In genomic region chr7:134932707-134933370, GRCh38 we compare ENCODE assay signal across 9 cellular contexts. TPM values are rescaled to one million over a fixed set of nuclear protein-coding genes. Genes with fewer than 3 reads are reported as not detected.
A peak's percentile ranks its signal among the peaks of the same experiment; 100 is the strongest.
DNase-seq lines count a peak whose midpoint lies in the region; ATAC-seq, FAIRE-seq and TF ChIP-seq lines count a peak whose summit lies in the region.
"Had no signal": no experiment of that assay in that cellular context is flagged by ENCODE, and none has a peak within 500 bp of the region (broad histone marks: within the 10 kb centered on the region; RNA-seq: fewer than 3 reads in every experiment).

No MANE protein-coding gene starts in this region.

- H3K4me3 ChIP-seq in pancreas, result no peak overlapping the region

- peak; percentile 54 for ATAC-seq in GM21528 (IDR thresholded peaks at IDR 0.05; ENCODE audit: low FRiP score, unreplicated experiment)
- no peak for ATAC-seq in activated naive CD4-positive, alpha-beta T cell treated with anti-CD3 and anti-CD28 coated beads, Interleukin-2, amount 50 U/mL, for 72 hours
- ATAC-seq in HG02970 (IDR thresholded peaks at IDR 0.05; ENCODE audit: low FRiP score, unreplicated experiment), result no peak
- no peak for ATAC-seq in pancreas

- H3K9me3 Mint-ChIP-seq in activated naive CD4-positive, alpha-beta T cell treated with anti-CD3 and anti-CD28 coated beads, Interleukin-2, amount 50 U/mL, for 72 hours, result peaks cover 4 to 14% of the 10 kb centered on the region in 2 donors
- H3K9me3 Mint-ChIP-seq in mesothelial cell of epicardium (peaks cover 10% of the 10 kb centered on the region), nephron progenitor cell (no peaks in the 10 kb centered on the region)

- H3K27me3 ChIP-seq in pancreas, result no peaks in the 10 kb centered on the region

- H3K36me3 Mint-ChIP-seq in activated naive CD4-positive, alpha-beta T cell treated with anti-CD3 and anti-CD28 coated beads, Interleukin-2, amount 50 U/mL, for 72 hours, result peaks cover 4 to 16% of the 10 kb centered on the region in 2 donors
- H3K36me3 Mint-ChIP-seq in mesothelial cell of epicardium (peaks cover 71% of the 10 kb centered on the region), nephron progenitor cell (ENCODE audit: low read depth) (peaks cover 73% of the 10 kb centered on the region)

- no peak overlapping the region for H3K27ac ChIP-seq in pancreas

- DNase-seq in Daoy (ENCODE audit: low read depth), result peak; percentile 13
- DNase-seq in activated naive CD4-positive, alpha-beta T cell treated with anti-CD3 and anti-CD28 coated beads, Interleukin-2, amount 50 U/mL, for 72 hours (ENCODE audit: low spot score in 2 of 2), result no peak
- DNase-seq in mesothelial cell of epicardium (ENCODE audit: low spot score in 2 of 2, unreplicated experiment in 2 of 2), result no peak
- no peak for DNase-seq in nephron progenitor cell
- DNase-seq in stimulated activated CD4-positive, alpha-beta T cell treated with anti-CD3 and anti-CD28 coated beads, Interleukin-2, amount 100 ng/mL, for 48 hours, result no peak
- no peak for DNase-seq in pancreas

- no peak for TF ChIP-seq CTCF in mesothelial cell of epicardium (IDR thresholded peaks at IDR 0.05; ENCODE audit: unreplicated experiment)
- no peak for TF ChIP-seq CTCF in nephron progenitor cell (IDR thresholded peaks at IDR 0.05)
- no peak for TF ChIP-seq CTCF in pancreas (IDR thresholded peaks at IDR 0.05)

- H3K36me3 ChIP-seq in pancreas, result no peaks in the 10 kb centered on the region

- no peaks in the 10 kb centered on the region for H3K9me3 ChIP-seq in pancreas

- WGBS in pancreas, 2 donors, result 81 to 83% methylated on average over 17 of the region's 17 CpGs

- intact Hi-C loops in pancreas (cut with DNase I), result no loop called here

- H3K4me1 Mint-ChIP-seq in mesothelial cell of epicardium (peaks cover 13% of the 10 kb centered on the region), nephron progenitor cell (peaks cover 15% of the 10 kb centered on the region)

- no peak overlapping the region for H3K4me3 Mint-ChIP-seq in mesothelial cell of epicardium
- no peak overlapping the region for H3K4me3 Mint-ChIP-seq in nephron progenitor cell

- H3K27ac Mint-ChIP-seq in activated naive CD4-positive, alpha-beta T cell treated with anti-CD3 and anti-CD28 coated beads, Interleukin-2, amount 50 U/mL, for 72 hours, result peak overlapping the region; percentile 62 to 84
- peak overlapping the region; percentile 3 for H3K27ac Mint-ChIP-seq in mesothelial cell of epicardium
- no peak overlapping the region for H3K27ac Mint-ChIP-seq in nephron progenitor cell

- no peak for FAIRE-seq in pancreas (lab: Jason Lieb, UNC)
- FAIRE-seq: endothelial cell of umbilical vein had no signal

- H3K4me1 ChIP-seq in pancreas, result peaks cover 0 to 8% (median 7%) of the 10 kb centered on the region in 3 donors

- no peaks in the 10 kb centered on the region for H3K27me3 Mint-ChIP-seq in mesothelial cell of epicardium (ENCODE audit: low read depth)
- no peaks in the 10 kb centered on the region for H3K27me3 Mint-ChIP-seq in nephron progenitor cell (ENCODE audit: low read depth, poor library complexity)

RNA-seq across cellular contexts. Expression of gene AGBL3, which starts 53.5 kb away (rescaled TPM):
- total RNA-seq in Daoy (2014; rRNA removed; shearing (Covaris generic)), result 1.6 and 3.3 TPM in 2 replicates
- 1 to 10 TPM; 2.3 to 2.4 TPM for total RNA-seq in activated naive CD4-positive, alpha-beta T cell treated with anti-CD3 and anti-CD28 coated beads, Interleukin-2, amount 50 U/mL, for 72 hours
- 2.2 to 3.7 TPM (median 2.3 TPM) in 3 replicates for total RNA-seq in mesothelial cell of epicardium
- total RNA-seq in pancreas, result 1 to 10 TPM in 5 of 6 donors, under 1 TPM in 1; 0.95 to 4.1 (median 2.7) TPM
- 1 to 10 TPM in 1 of 2 donors, under 1 TPM in 1; 0.91 to 4.4 TPM for polyA plus RNA-seq in pancreas
